ENCODE assay signal across 1 cellular context in genomic region chr2:126655500-126656310, GRCh38.
A peak's percentile ranks its signal among the peaks of the same experiment; 100 is the strongest.
TF ChIP-seq lines count a peak whose summit lies in the region.

Gene GYPC (plus strand): TSS chr2:126656158. CDS start chr2:126656264, 106 bp downstream.

TF ChIP-seq in K562, 482 proteins besides CTCF, POLR2A, EP300 and RAD21 (continued from another document):
- TF ChIP-seq, protein P1, sequence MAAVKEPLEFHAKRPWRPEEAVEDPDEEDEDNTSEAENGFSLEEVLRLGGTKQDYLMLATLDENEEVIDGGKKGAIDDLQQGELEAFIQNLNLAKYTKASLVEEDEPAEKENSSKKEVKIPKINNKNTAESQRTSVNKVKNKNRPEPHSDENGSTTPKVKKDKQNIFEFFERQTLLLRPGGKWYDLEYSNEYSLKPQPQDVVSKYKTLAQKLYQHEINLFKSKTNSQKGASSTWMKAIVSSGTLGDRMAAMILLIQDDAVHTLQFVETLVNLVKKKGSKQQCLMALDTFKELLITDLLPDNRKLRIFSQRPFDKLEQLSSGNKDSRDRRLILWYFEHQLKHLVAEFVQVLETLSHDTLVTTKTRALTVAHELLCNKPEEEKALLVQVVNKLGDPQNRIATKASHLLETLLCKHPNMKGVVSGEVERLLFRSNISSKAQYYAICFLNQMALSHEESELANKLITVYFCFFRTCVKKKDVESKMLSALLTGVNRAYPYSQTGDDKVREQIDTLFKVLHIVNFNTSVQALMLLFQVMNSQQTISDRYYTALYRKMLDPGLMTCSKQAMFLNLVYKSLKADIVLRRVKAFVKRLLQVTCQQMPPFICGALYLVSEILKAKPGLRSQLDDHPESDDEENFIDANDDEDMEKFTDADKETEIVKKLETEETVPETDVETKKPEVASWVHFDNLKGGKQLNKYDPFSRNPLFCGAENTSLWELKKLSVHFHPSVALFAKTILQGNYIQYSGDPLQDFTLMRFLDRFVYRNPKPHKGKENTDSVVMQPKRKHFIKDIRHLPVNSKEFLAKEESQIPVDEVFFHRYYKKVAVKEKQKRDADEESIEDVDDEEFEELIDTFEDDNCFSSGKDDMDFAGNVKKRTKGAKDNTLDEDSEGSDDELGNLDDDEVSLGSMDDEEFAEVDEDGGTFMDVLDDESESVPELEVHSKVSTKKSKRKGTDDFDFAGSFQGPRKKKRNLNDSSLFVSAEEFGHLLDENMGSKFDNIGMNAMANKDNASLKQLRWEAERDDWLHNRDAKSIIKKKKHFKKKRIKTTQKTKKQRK (IDR thresholded peaks at IDR 0.05; ENCODE audit: borderline replicate concordance, low read depth, low read length), result no peak
- no peak for TF ChIP-seq RNF2 (IDR thresholded peaks at IDR 0.05)
- no peak for TF ChIP-seq CBX3 (IDR thresholded peaks at IDR 0.05; ENCODE audit: borderline replicate concordance in 1 of 2, low read length in 2 of 2)
- no peak for TF ChIP-seq FOXP4 (CRISPR knock-in tag; IDR thresholded peaks at IDR 0.05; ENCODE audit: borderline replicate concordance)
- TF ChIP-seq PTRF (tag; IDR thresholded peaks at IDR 0.05), result no peak
- TF ChIP-seq CEBPG (CRISPR knock-in tag; IDR thresholded peaks at IDR 0.05), result no peak
- TF ChIP-seq CEBPG (tag; conservative IDR thresholded peaks at IDR 0.05 in 1 of 2, IDR thresholded peaks at IDR 0.05 in 1 of 2), result peak; percentile 43 to 88; a peak in 3 of 4 replicates
- no peak for TF ChIP-seq DNMT1 (IDR thresholded peaks at IDR 0.05)
- TF ChIP-seq, protein P2, sequence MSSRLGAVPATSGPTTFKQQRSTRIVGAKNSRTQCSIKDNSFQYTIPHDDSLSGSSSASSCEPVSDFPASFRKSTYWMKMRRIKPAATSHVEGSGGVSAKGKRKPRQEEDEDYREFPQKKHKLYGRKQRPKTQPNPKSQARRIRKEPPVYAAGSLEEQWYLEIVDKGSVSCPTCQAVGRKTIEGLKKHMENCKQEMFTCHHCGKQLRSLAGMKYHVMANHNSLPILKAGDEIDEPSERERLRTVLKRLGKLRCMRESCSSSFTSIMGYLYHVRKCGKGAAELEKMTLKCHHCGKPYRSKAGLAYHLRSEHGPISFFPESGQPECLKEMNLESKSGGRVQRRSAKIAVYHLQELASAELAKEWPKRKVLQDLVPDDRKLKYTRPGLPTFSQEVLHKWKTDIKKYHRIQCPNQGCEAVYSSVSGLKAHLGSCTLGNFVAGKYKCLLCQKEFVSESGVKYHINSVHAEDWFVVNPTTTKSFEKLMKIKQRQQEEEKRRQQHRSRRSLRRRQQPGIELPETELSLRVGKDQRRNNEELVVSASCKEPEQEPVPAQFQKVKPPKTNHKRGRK (tag; IDR thresholded peaks at IDR 0.05), result peak; percentile 55
- peak in 1 of 2 experiments; percentile 55; a peak in 1 of 4 replicates for TF ChIP-seq FOXK2 (conservative IDR thresholded peaks at IDR 0.05 in 1 of 2, IDR thresholded peaks at IDR 0.05 in 1 of 2; ENCODE audit: low read depth in 2 of 2)
- no peak for TF ChIP-seq NFXL1 (CRISPR knock-in tag; IDR thresholded peaks at IDR 0.05)
- peak in 1 of 3 experiments; percentile 70 for TF ChIP-seq YY1 (IDR thresholded peaks at IDR 0.05; ENCODE audit: borderline replicate concordance in 1 of 3, control insufficient read depth in 1 of 3, extremely low read depth in 1 of 3, insufficient read depth in 3 of 3, insufficient read length in 1 of 3, insufficient replicate concordance in 2 of 3, low read depth in 1 of 3, low read length in 2 of 3)
- no peak for TF ChIP-seq ZHX1 (conservative IDR thresholded peaks at IDR 0.05; ENCODE audit: low read length)
- no peak for TF ChIP-seq SRF (CRISPR knock-in tag; IDR thresholded peaks at IDR 0.05)
- peak; percentile 89 for TF ChIP-seq CEBPB (tag; IDR thresholded peaks at IDR 0.05)
- no peak for TF ChIP-seq YBX1 (IDR thresholded peaks at IDR 0.05)
- TF ChIP-seq KLF13 (tag; IDR thresholded peaks at IDR 0.05; ENCODE audit: borderline replicate concordance, low read depth), result peak; percentile 69; the same call in 1 of the 2 replicates
- 0 out of 2 replicates have a peak, but pooled peaks have one; percentile 37 for TF ChIP-seq FOXJ2 (tag; IDR thresholded peaks at IDR 0.05)
- no peak for TF ChIP-seq MBD2 (IDR thresholded peaks at IDR 0.05; ENCODE audit: borderline replicate concordance, low read depth)
- TF ChIP-seq MED1 (CRISPR knock-in tag; IDR thresholded peaks at IDR 0.05; ENCODE audit: borderline replicate concordance), result no peak
- no peak for TF ChIP-seq ZFP1 (CRISPR knock-in tag; IDR thresholded peaks at IDR 0.05)
- no peak for TF ChIP-seq MAFK (IDR thresholded peaks at IDR 0.05; ENCODE audit: low read length)
- TF ChIP-seq KAT7 (CRISPR knock-in tag; IDR thresholded peaks at IDR 0.05; ENCODE audit: borderline replicate concordance), result no peak
- no peak for TF ChIP-seq RBM14 (IDR thresholded peaks at IDR 0.05; ENCODE audit: borderline replicate concordance, insufficient read depth, low read depth, low read length)
- TF ChIP-seq NR1H2 (CRISPR knock-in tag; IDR thresholded peaks at IDR 0.05), result no peak
- peak; percentile 37 for TF ChIP-seq U2AF1 (optimal IDR thresholded peaks at IDR 0.05; ENCODE audit: low read depth, low read length)
